Comparison of ENCODE assay signal across 3 cellular contexts in genomic region chr1:63269571-63269970, GRCh38.
TF ChIP-seq lines count a peak whose summit lies in the region.

No MANE protein-coding gene starts in this region.

TF ChIP-seq in SK-N-SH, 30 proteins besides CTCF, POLR2A, EP300 and RAD21:
- no peak for TF ChIP-seq MXI1 (IDR thresholded peaks at IDR 0.05; ENCODE audit: low read depth, low read length)
- no peak for TF ChIP-seq EZH2phosphoT487 (IDR thresholded peaks at IDR 0.05; ENCODE audit: borderline replicate concordance, low read depth)
- no peak for TF ChIP-seq USF2 (IDR thresholded peaks at IDR 0.05; ENCODE audit: borderline replicate concordance, low read depth, low read length)
- no peak for TF ChIP-seq NFIC (IDR thresholded peaks at IDR 0.05; ENCODE audit: borderline replicate concordance)
- no peak for TF ChIP-seq RCOR1 (IDR thresholded peaks at IDR 0.05; ENCODE audit: low read length)
- TF ChIP-seq YY1 (IDR thresholded peaks at IDR 0.05; ENCODE audit: low read depth) = no peak
- no peak for TF ChIP-seq SMC3 (IDR thresholded peaks at IDR 0.05; ENCODE audit: low read depth, low read length)
- no peak for TF ChIP-seq FOXJ3 (CRISPR knock-in tag; IDR thresholded peaks at IDR 0.05)
- TF ChIP-seq, protein P1, sequence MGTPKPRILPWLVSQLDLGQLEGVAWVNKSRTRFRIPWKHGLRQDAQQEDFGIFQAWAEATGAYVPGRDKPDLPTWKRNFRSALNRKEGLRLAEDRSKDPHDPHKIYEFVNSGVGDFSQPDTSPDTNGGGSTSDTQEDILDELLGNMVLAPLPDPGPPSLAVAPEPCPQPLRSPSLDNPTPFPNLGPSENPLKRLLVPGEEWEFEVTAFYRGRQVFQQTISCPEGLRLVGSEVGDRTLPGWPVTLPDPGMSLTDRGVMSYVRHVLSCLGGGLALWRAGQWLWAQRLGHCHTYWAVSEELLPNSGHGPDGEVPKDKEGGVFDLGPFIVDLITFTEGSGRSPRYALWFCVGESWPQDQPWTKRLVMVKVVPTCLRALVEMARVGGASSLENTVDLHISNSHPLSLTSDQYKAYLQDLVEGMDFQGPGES (IDR thresholded peaks at IDR 0.05; ENCODE audit: low read depth, low read length) = no peak
- TF ChIP-seq SIN3A (IDR thresholded peaks at IDR 0.05; ENCODE audit: borderline replicate concordance, low read depth, low read length) = no peak
- TF ChIP-seq NRF1 (IDR thresholded peaks at IDR 0.05; ENCODE audit: low read depth, low read length) = no peak
TF ChIP-seq in SK-N-SH: peak in this region for 0.

TF ChIP-seq in SK-N-SH treated with all-trans-retinoic acid at 6 μM for 48 hours, 23 proteins besides CTCF, POLR2A, EP300 and RAD21:
- no peak for TF ChIP-seq ARNTL (CRISPR knock-in tag; IDR thresholded peaks at IDR 0.05; ENCODE audit: borderline replicate concordance, low read depth)
- no peak for TF ChIP-seq TCF4 (CRISPR knock-in tag; IDR thresholded peaks at IDR 0.05; ENCODE audit: borderline replicate concordance)
- TF ChIP-seq BACH2 (CRISPR knock-in tag; IDR thresholded peaks at IDR 0.05; ENCODE audit: borderline replicate concordance) = no peak
- TF ChIP-seq ESRRG (CRISPR knock-in tag; IDR thresholded peaks at IDR 0.05) = no peak
- TF ChIP-seq ISL1 (CRISPR knock-in tag; IDR thresholded peaks at IDR 0.05) = no peak
- no peak for TF ChIP-seq ZNF8 (CRISPR knock-in tag; IDR thresholded peaks at IDR 0.05)
- TF ChIP-seq PATZ1 (CRISPR knock-in tag; IDR thresholded peaks at IDR 0.05; ENCODE audit: borderline replicate concordance) = no peak
- TF ChIP-seq PPARA (CRISPR knock-in tag; IDR thresholded peaks at IDR 0.05; ENCODE audit: borderline replicate concordance) = no peak
- no peak for TF ChIP-seq TOX (CRISPR knock-in tag; IDR thresholded peaks at IDR 0.05; ENCODE audit: borderline replicate concordance)
- TF ChIP-seq TSHZ2 (CRISPR knock-in tag; IDR thresholded peaks at IDR 0.05) = no peak
- TF ChIP-seq ZNF70 (CRISPR knock-in tag; IDR thresholded peaks at IDR 0.05) = no peak
- TF ChIP-seq GLIS3 (CRISPR knock-in tag; IDR thresholded peaks at IDR 0.05) = no peak
- TF ChIP-seq ZC3H10 (CRISPR knock-in tag; IDR thresholded peaks at IDR 0.05) = no peak
TF ChIP-seq in SK-N-SH treated with all-trans-retinoic acid at 6 μM for 48 hours: peak in this region for 0.

TF ChIP-seq in H1, 55 proteins besides CTCF, POLR2A, EP300 and RAD21:
- no peak for TF ChIP-seq CHD1 (IDR thresholded peaks at IDR 0.05; ENCODE audit: low read depth, low read length)
- no peak for TF ChIP-seq NRF1 (IDR thresholded peaks at IDR 0.05; ENCODE audit: low read depth, low read length)
- no peak for TF ChIP-seq TAF1 (IDR thresholded peaks at IDR 0.05; ENCODE audit: low read depth, low read length)
- TF ChIP-seq GTF2F1 (IDR thresholded peaks at IDR 0.05; ENCODE audit: borderline replicate concordance, low read depth, low read length) = no peak
- TF ChIP-seq POU5F1 (IDR thresholded peaks at IDR 0.05; ENCODE audit: low read depth, low read length) = no peak
- no peak for TF ChIP-seq CHD2 (IDR thresholded peaks at IDR 0.05; ENCODE audit: low read length)
